ENCODE assay signal across 13 cellular contexts in the genomic region with DNA sequence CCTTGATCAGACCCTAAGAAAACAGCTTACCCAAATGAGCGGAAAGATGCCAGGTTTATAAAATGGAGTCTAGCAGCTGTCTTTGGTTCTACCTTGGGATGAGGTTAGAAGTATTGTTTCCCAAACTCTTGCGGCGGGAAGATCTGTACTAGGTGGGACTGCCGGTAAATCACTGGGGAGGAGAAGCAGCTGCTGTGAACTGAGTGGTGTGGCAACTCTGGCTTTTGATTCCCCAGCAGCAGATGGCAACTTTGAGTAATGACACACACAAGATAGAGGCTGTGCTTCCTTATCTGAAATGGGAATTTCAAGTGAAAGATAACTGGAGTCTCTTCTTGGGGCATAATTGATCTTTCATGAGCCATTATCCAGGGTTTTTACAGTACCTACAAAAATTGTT.
"Had no signal": no experiment of that assay in that cellular context is flagged by ENCODE, and none has a peak within 500 bp of the region (broad histone marks: within the 10 kb centered on the region; RNA-seq: fewer than 3 reads in every experiment).

No MANE protein-coding gene starts in this region.

- ATAC-seq: activated CD4-positive, CD25-positive, alpha-beta regulatory T cell treated with anti-CD3 and anti-CD28 coated beads, Interleukin-2, amount 50 U/mL, for 24 hours; activated naive CD4-positive, alpha-beta T cell treated with anti-CD3 and anti-CD28 coated beads, Interleukin-2, amount 50 U/mL, for 72 hours; esophagus mucosa; pancreas; stimulated activated effector memory CD8-positive, alpha-beta T cell treated with anti-CD3 and anti-CD28 coated beads, Interleukin-12 subunit alpha, Interleukin-12 subunit beta, amount 100 ng/mL, for 72 hours had no signal

- H3K4me3 ChIP-seq: breast epithelium, neural progenitor cell, pancreas, skin epidermis, tibial nerve had no signal

- H3K27ac Mint-ChIP-seq: immature natural killer cell; neural progenitor cell; stimulated activated effector memory CD8-positive, alpha-beta T cell treated with anti-CD3 and anti-CD28 coated beads, Interleukin-12 subunit alpha, Interleukin-12 subunit beta, amount 100 ng/mL, for 72 hours had no signal

- H3K4me1 Mint-ChIP-seq: immature natural killer cell; stimulated activated effector memory CD8-positive, alpha-beta T cell treated with anti-CD3 and anti-CD28 coated beads, Interleukin-12 subunit alpha, Interleukin-12 subunit beta, amount 100 ng/mL, for 72 hours had no signal

- H3K36me3 ChIP-seq: breast epithelium, neural progenitor cell, pancreas, tibial nerve had no signal

- H3K4me3 Mint-ChIP-seq: immature natural killer cell; neural progenitor cell; stimulated activated effector memory CD8-positive, alpha-beta T cell treated with anti-CD3 and anti-CD28 coated beads, Interleukin-12 subunit alpha, Interleukin-12 subunit beta, amount 100 ng/mL, for 72 hours had no signal

- H3K9me3 Mint-ChIP-seq: activated naive CD4-positive, alpha-beta T cell treated with anti-CD3 and anti-CD28 coated beads, Interleukin-2, amount 50 U/mL, for 72 hours; immature natural killer cell; stimulated activated effector memory CD8-positive, alpha-beta T cell treated with anti-CD3 and anti-CD28 coated beads, Interleukin-12 subunit alpha, Interleukin-12 subunit beta, amount 100 ng/mL, for 72 hours had no signal

- H2AFZ ChIP-seq: neural progenitor cell had no signal

- H3K4me1 ChIP-seq: breast epithelium had no signal

- H3K36me3 Mint-ChIP-seq: activated naive CD4-positive, alpha-beta T cell treated with anti-CD3 and anti-CD28 coated beads, Interleukin-2, amount 50 U/mL, for 72 hours; immature natural killer cell; stimulated activated effector memory CD8-positive, alpha-beta T cell treated with anti-CD3 and anti-CD28 coated beads, Interleukin-12 subunit alpha, Interleukin-12 subunit beta, amount 100 ng/mL, for 72 hours had no signal

- H3K27ac ChIP-seq: breast epithelium, neural progenitor cell, pancreas, skin epidermis, tibial nerve had no signal

- H3K9me3 ChIP-seq: breast epithelium, pancreas, tibial nerve had no signal

- DNase-seq: amygdala, immature natural killer cell, mammary epithelial cell, pancreas, T-helper 2 cell had no signal

- H3K27me3 ChIP-seq: breast epithelium, neural progenitor cell, pancreas, tibial nerve had no signal
